In the genomic region with DNA sequence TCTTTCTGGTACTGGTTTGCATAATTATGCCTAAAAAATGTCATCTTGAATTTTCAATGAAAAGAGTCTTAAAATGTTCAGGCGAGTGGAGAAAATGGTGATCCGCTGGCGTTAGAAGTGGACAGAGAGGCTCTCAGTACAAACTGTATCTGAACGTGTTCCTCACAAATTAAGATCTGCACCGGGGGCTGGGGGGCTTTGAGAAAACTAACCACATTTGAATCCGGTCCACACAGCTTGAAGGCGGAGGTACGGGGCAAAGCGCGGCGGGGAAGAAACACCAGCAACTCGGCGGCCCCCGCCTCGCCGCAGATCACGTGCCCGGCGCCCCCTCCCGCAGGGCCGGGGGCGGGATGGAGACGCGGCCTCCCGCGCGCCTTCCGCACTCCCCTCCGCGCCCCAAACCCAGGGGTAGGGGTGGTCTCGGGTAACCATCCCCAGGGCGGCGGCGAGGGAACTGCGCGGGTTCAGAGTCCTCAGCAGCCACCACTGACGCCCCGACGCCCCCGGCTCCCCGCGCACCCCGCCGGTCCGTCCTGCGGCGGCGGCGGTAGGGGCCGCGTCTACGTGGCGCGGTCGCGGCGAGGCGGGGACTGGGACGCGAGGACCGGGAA, we compare ENCODE assay signal across 1 cellular context.
TF ChIP-seq lines count a peak whose summit lies in the region.

No MANE protein-coding gene starts in this region.

TF ChIP-seq in K562, 482 proteins besides CTCF, POLR2A, EP300 and RAD21 (continued from another document and continues in another):
- TF ChIP-seq, protein P1, sequence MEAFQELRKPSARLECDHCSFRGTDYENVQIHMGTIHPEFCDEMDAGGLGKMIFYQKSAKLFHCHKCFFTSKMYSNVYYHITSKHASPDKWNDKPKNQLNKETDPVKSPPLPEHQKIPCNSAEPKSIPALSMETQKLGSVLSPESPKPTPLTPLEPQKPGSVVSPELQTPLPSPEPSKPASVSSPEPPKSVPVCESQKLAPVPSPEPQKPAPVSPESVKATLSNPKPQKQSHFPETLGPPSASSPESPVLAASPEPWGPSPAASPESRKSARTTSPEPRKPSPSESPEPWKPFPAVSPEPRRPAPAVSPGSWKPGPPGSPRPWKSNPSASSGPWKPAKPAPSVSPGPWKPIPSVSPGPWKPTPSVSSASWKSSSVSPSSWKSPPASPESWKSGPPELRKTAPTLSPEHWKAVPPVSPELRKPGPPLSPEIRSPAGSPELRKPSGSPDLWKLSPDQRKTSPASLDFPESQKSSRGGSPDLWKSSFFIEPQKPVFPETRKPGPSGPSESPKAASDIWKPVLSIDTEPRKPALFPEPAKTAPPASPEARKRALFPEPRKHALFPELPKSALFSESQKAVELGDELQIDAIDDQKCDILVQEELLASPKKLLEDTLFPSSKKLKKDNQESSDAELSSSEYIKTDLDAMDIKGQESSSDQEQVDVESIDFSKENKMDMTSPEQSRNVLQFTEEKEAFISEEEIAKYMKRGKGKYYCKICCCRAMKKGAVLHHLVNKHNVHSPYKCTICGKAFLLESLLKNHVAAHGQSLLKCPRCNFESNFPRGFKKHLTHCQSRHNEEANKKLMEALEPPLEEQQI (IDR thresholded peaks at IDR 0.05): no peak
- TF ChIP-seq ZSCAN32 (CRISPR knock-in tag; IDR thresholded peaks at IDR 0.05) (no peak), KDM5B (IDR thresholded peaks at IDR 0.05; ENCODE audit: insufficient replicate concordance, low read depth, low read length) (peak; percentile 77), ZNF431 (CRISPR knock-in tag; IDR thresholded peaks at IDR 0.05) (0 out of 2 replicates have a peak, but pooled peaks have one; percentile 40), MCM3 (IDR thresholded peaks at IDR 0.05) (no peak), SMARCA4 (IDR thresholded peaks at IDR 0.05) (peak; percentile 40; the same call in 1 of the 2 replicates), ELF1 (tag; IDR thresholded peaks at IDR 0.05) (no peak; the same call in 1 of the 2 replicates), XRCC3 (IDR thresholded peaks at IDR 0.05) (no peak), ZC3H4 (CRISPR knock-in tag; IDR thresholded peaks at IDR 0.05; ENCODE audit: borderline replicate concordance) (no peak; the same call in 1 of the 2 replicates), HIVEP1 (CRISPR knock-in tag; IDR thresholded peaks at IDR 0.05) (no peak), SIX5 (IDR thresholded peaks at IDR 0.05; ENCODE audit: borderline replicate concordance in 1 of 2, insufficient read depth in 1 of 2, low read depth in 1 of 2, low read length in 2 of 2) (no peak), MYNN (IDR thresholded peaks at IDR 0.05) (no peak), MYNN (CRISPR knock-in tag; IDR thresholded peaks at IDR 0.05) (no peak), GTF2E2 (tag; IDR thresholded peaks at IDR 0.05) (no peak), FOSL1 (tag; conservative IDR thresholded peaks at IDR 0.05) (no peak), ATF1 (CRISPR knock-in tag; IDR thresholded peaks at IDR 0.05) (no peak), ATF1 (tag; IDR thresholded peaks at IDR 0.05) (peak; percentile 47; the same call in 1 of the 2 replicates), XRCC4 (IDR thresholded peaks at IDR 0.05; ENCODE audit: extremely low read depth, insufficient read depth, insufficient read length) (no peak), ZNF699 (CRISPR knock-in tag; IDR thresholded peaks at IDR 0.05; ENCODE audit: insufficient replicate concordance) (no peak), ZNF778 (CRISPR knock-in tag; IDR thresholded peaks at IDR 0.05) (no peak), RBFOX2 (IDR thresholded peaks at IDR 0.05; ENCODE audit: low read depth, low read length) (no peak; the same call in 1 of the 2 replicates), ZNF239 (CRISPR knock-in tag; IDR thresholded peaks at IDR 0.05) (no peak), SNAPC5 (CRISPR knock-in tag; IDR thresholded peaks at IDR 0.05) (no peak), ZNF354B (CRISPR knock-in tag; IDR thresholded peaks at IDR 0.05) (no peak), ARID1B (IDR thresholded peaks at IDR 0.05) (peak; percentile 29), ZNF184 (CRISPR knock-in tag; IDR thresholded peaks at IDR 0.05) (no peak), SMARCB1 (IDR thresholded peaks at IDR 0.05; ENCODE audit: insufficient read length, low read depth) (no peak), ZNF436 (CRISPR knock-in tag; IDR thresholded peaks at IDR 0.05) (0 out of 2 replicates have a peak, but pooled peaks have one; percentile 20), MAFF (IDR thresholded peaks at IDR 0.05; ENCODE audit: low read length) (no peak), ZNF717 (CRISPR knock-in tag; IDR thresholded peaks at IDR 0.05) (no peak), HOXB6 (CRISPR knock-in tag; IDR thresholded peaks at IDR 0.05; ENCODE audit: borderline replicate concordance) (no peak), ATF7 (IDR thresholded peaks at IDR 0.05) (peak; percentile 53; the same call in 1 of the 2 replicates), JUN (IDR thresholded peaks at IDR 0.05; ENCODE audit: borderline replicate concordance, low read depth, low read length) (no peak), JUN (CRISPR knock-in tag; IDR thresholded peaks at IDR 0.05; ENCODE audit: borderline replicate concordance) (no peak), ZNF175 (CRISPR knock-in tag; IDR thresholded peaks at IDR 0.05; ENCODE audit: low read depth) (no peak), CAMTA2 (CRISPR knock-in tag; conservative IDR thresholded peaks at IDR 0.05) (no peak), NR2C1 (IDR thresholded peaks at IDR 0.05) (no peak), NR2C1 (tag; IDR thresholded peaks at IDR 0.05) (no peak), SUPT5H (IDR thresholded peaks at IDR 0.05) (peak; percentile 47; the same call in 1 of the 2 replicates), NFYB (IDR thresholded peaks at IDR 0.05; ENCODE audit: extremely low read depth, insufficient read length) (no peak), E2F1 (CRISPR knock-in tag; IDR thresholded peaks at IDR 0.05) (peak; percentile 34; the same call in 1 of the 2 replicates)
- TF ChIP-seq, protein P2, sequence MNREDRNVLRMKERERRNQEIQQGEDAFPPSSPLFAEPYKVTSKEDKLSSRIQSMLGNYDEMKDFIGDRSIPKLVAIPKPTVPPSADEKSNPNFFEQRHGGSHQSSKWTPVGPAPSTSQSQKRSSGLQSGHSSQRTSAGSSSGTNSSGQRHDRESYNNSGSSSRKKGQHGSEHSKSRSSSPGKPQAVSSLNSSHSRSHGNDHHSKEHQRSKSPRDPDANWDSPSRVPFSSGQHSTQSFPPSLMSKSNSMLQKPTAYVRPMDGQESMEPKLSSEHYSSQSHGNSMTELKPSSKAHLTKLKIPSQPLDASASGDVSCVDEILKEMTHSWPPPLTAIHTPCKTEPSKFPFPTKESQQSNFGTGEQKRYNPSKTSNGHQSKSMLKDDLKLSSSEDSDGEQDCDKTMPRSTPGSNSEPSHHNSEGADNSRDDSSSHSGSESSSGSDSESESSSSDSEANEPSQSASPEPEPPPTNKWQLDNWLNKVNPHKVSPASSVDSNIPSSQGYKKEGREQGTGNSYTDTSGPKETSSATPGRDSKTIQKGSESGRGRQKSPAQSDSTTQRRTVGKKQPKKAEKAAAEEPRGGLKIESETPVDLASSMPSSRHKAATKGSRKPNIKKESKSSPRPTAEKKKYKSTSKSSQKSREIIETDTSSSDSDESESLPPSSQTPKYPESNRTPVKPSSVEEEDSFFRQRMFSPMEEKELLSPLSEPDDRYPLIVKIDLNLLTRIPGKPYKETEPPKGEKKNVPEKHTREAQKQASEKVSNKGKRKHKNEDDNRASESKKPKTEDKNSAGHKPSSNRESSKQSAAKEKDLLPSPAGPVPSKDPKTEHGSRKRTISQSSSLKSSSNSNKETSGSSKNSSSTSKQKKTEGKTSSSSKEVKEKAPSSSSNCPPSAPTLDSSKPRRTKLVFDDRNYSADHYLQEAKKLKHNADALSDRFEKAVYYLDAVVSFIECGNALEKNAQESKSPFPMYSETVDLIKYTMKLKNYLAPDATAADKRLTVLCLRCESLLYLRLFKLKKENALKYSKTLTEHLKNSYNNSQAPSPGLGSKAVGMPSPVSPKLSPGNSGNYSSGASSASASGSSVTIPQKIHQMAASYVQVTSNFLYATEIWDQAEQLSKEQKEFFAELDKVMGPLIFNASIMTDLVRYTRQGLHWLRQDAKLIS (CRISPR knock-in tag; IDR thresholded peaks at IDR 0.05): no peak
- TF ChIP-seq, protein P3, sequence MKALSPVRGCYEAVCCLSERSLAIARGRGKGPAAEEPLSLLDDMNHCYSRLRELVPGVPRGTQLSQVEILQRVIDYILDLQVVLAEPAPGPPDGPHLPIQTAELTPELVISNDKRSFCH (CRISPR knock-in tag; IDR thresholded peaks at IDR 0.05): no peak
- TF ChIP-seq, protein P3 (tag; IDR thresholded peaks at IDR 0.05): peak; percentile 70
- TF ChIP-seq, protein P4, sequence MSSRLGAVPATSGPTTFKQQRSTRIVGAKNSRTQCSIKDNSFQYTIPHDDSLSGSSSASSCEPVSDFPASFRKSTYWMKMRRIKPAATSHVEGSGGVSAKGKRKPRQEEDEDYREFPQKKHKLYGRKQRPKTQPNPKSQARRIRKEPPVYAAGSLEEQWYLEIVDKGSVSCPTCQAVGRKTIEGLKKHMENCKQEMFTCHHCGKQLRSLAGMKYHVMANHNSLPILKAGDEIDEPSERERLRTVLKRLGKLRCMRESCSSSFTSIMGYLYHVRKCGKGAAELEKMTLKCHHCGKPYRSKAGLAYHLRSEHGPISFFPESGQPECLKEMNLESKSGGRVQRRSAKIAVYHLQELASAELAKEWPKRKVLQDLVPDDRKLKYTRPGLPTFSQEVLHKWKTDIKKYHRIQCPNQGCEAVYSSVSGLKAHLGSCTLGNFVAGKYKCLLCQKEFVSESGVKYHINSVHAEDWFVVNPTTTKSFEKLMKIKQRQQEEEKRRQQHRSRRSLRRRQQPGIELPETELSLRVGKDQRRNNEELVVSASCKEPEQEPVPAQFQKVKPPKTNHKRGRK (tag; IDR thresholded peaks at IDR 0.05): no peak
- TF ChIP-seq, protein P5, sequence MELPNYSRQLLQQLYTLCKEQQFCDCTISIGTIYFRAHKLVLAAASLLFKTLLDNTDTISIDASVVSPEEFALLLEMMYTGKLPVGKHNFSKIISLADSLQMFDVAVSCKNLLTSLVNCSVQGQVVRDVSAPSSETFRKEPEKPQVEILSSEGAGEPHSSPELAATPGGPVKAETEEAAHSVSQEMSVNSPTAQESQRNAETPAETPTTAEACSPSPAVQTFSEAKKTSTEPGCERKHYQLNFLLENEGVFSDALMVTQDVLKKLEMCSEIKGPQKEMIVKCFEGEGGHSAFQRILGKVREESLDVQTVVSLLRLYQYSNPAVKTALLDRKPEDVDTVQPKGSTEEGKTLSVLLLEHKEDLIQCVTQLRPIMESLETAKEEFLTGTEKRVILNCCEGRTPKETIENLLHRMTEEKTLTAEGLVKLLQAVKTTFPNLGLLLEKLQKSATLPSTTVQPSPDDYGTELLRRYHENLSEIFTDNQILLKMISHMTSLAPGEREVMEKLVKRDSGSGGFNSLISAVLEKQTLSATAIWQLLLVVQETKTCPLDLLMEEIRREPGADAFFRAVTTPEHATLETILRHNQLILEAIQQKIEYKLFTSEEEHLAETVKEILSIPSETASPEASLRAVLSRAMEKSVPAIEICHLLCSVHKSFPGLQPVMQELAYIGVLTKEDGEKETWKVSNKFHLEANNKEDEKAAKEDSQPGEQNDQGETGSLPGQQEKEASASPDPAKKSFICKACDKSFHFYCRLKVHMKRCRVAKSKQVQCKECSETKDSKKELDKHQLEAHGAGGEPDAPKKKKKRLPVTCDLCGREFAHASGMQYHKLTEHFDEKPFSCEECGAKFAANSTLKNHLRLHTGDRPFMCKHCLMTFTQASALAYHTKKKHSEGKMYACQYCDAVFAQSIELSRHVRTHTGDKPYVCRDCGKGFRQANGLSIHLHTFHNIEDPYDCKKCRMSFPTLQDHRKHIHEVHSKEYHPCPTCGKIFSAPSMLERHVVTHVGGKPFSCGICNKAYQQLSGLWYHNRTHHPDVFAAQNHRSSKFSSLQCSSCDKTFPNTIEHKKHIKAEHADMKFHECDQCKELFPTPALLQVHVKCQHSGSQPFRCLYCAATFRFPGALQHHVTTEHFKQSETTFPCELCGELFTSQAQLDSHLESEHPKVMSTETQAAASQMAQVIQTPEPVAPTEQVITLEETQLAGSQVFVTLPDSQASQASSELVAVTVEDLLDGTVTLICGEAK (IDR thresholded peaks at IDR 0.05): peak; percentile 75
- TF ChIP-seq, protein P5 (CRISPR knock-in tag; IDR thresholded peaks at IDR 0.05): no peak
